In genomic region chr2:188693111-188693510, GRCh38 we compare ENCODE assay signal across 1 cellular context.
TF ChIP-seq lines count a peak whose summit lies in the region.

No MANE protein-coding gene starts in this region.

TF ChIP-seq in WTC11, 78 proteins besides CTCF, POLR2A, EP300 and RAD21 (continued from another document):
- TF ChIP-seq ARID4B (CRISPR knock-in tag; IDR thresholded peaks at IDR 0.05; ENCODE audit: borderline replicate concordance): no peak
- no peak for TF ChIP-seq CREM (CRISPR knock-in tag; IDR thresholded peaks at IDR 0.05)
- TF ChIP-seq AFF4 (CRISPR knock-in tag; IDR thresholded peaks at IDR 0.05; ENCODE audit: borderline replicate concordance): no peak
- TF ChIP-seq CBFB (CRISPR knock-in tag; IDR thresholded peaks at IDR 0.05; ENCODE audit: low read depth): no peak
- TF ChIP-seq CREB1 (CRISPR knock-in tag; IDR thresholded peaks at IDR 0.05): no peak
- no peak for TF ChIP-seq ZSCAN18 (CRISPR knock-in tag; IDR thresholded peaks at IDR 0.05)
- no peak for TF ChIP-seq ZNF423 (CRISPR knock-in tag; IDR thresholded peaks at IDR 0.05)
- no peak for TF ChIP-seq TP53 (CRISPR knock-in tag; IDR thresholded peaks at IDR 0.05)
- TF ChIP-seq PRRX2 (CRISPR knock-in tag; IDR thresholded peaks at IDR 0.05): no peak
- no peak for TF ChIP-seq ERG (CRISPR knock-in tag; IDR thresholded peaks at IDR 0.05)
- TF ChIP-seq ZNF232 (CRISPR knock-in tag; IDR thresholded peaks at IDR 0.05): no peak
